In the genomic region with DNA sequence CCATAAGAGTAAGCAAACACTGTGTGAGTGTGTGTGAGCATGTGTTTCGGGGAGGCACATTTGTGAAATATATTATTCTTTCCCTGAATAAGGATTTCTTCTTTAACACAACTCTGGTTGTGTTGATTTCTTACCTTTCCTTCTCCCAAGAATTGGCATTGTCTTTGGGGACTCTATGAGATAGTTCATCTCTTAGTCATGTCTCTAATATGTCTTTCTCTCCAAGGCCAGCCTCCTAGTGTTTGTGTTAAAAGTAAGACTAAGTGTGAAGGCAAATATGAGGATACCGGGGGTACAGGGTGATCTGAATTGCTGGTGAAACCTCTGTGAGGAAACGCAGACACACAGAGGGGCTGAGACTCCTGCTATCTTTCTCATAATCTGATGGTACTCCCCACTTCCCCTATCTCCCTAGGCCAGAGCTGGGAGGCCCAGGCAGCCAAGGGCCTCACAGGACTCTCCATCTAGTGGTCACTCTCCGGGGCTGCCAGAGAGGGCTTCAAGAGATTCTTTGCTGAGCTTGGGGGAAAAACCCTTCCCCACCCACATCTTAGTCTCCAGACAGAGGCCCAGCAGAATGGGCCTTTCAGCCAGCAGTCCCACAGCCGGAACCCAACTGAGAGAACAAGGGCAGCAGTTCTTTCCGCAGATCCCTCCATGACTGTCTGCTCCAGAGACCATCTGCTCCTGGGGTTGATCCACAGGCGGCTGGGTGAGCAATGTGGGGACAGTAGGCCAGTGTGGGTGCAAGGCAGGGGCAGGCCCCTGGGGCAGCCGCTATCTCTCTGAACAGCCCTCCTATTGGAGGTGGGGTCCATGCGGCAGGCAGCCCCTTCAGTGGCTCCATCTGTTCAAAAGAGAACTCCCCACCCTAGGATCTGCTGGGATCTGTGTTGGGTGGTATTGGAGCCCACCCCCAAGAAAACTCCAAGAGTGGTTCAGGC, we compare ENCODE assay signal across 22 cellular contexts. TPM values are rescaled to one million over a fixed set of nuclear protein-coding genes. Genes with fewer than 3 reads are reported as not detected.
DNase-seq lines count a peak whose midpoint lies in the region; ATAC-seq and TF ChIP-seq lines count a peak whose summit lies in the region.
"Had no signal": no experiment of that assay in that cellular context is flagged by ENCODE, and none has a peak within 500 bp of the region (broad histone marks: within the 10 kb centered on the region; RNA-seq: fewer than 3 reads in every experiment).

No MANE protein-coding gene starts in this region.

- H3K27me3 Mint-ChIP-seq in HFFc6 (ENCODE audit: insufficient read depth) = peaks cover 85% of the 10 kb centered on the region

- DNase-seq in HFFc6 (no peak), SK-N-MC (ENCODE audit: low read depth, low spot score) (no peak), islet precursor cell (peak; percentile 82), NCI-H1930 (lab: John Stamatoyannopoulos, UW) (no peak), NCI-H526 treated with DMSO at 0.1 percent for 48 hours (lab: John Stamatoyannopoulos, UW) (no peak), gastrocnemius medialis (no peak)
- DNase-seq: activated CD4-positive, alpha-beta T cell treated with anti-CD3 and anti-CD28 coated beads, Interleukin-2, amount 10 ng/mL, durations not matched to agents 7 days and 5 days; activated CD8-positive, alpha-beta memory T cell treated with anti-CD3 and anti-CD28 coated beads, Interleukin-2, amount 50 U/mL, for 48 hours; activated gamma-delta T cell treated with Interleukin-2 at 50 U/mL for 16 hours; BE2C; Karpas-422; left ventricle myocardium inferior; mucosa of descending colon; Peyer's patch; stimulated activated CD4-positive, alpha-beta T cell treated with anti-CD3 and anti-CD28 coated beads, Interleukin-15, amount 100 ng/mL, for 24 hours; testis had no signal

- no peak overlapping the region for H3K4me3 Mint-ChIP-seq in HFFc6
- H3K4me3 Mint-ChIP-seq: activated CD4-positive, alpha-beta T cell treated with anti-CD3 and anti-CD28 coated beads, Interleukin-2, amount 10 ng/mL, durations not matched to agents 7 days and 5 days; stimulated activated effector memory CD8-positive, alpha-beta T cell treated with anti-CD3 and anti-CD28 coated beads, Interleukin-12 subunit alpha, Interleukin-12 subunit beta, amount 100 ng/mL, for 72 hours had no signal

- no peaks in the 10 kb centered on the region for H3K4me1 ChIP-seq in gastrocnemius medialis
- H3K4me1 ChIP-seq: BE2C, Peyer's patch had no signal

- no peak overlapping the region for H3K4me3 ChIP-seq in SK-N-MC
- H3K4me3 ChIP-seq in gastrocnemius medialis = no peak overlapping the region
- H3K4me3 ChIP-seq: cardiac muscle cell, esophagus muscularis mucosa, left ventricle myocardium inferior, mucosa of descending colon, Peyer's patch, testis had no signal

- intact Hi-C loops in gastrocnemius medialis (cut with DNase I; ENCODE audit: low total_unique reads) = loop anchor here (10.0 kb wide), 1 partner anchor 154 kb away; no protein-coding TSS in a partner anchor

- peak overlapping the region; percentile 15; the same call in 1 of the 2 replicates for H3K27ac ChIP-seq in SK-N-MC
- H3K27ac ChIP-seq in gastrocnemius medialis = no peak overlapping the region
- H3K27ac ChIP-seq: cardiac muscle cell, esophagus muscularis mucosa, left ventricle myocardium inferior, neutrophil, Peyer's patch, testis had no signal

- TF ChIP-seq CTCF in HFFc6 (IDR thresholded peaks at IDR 0.05) (0 out of 2 replicates have a peak, but pooled peaks have one; percentile 11), gastrocnemius medialis (IDR thresholded peaks at IDR 0.05 in 4 of 5, conservative IDR thresholded peaks at IDR 0.05 in 1 of 5) (no peak)

- H3K4me1 Mint-ChIP-seq in HFFc6 (ENCODE audit: low read depth) = peaks cover 6% of the 10 kb centered on the region

- H3K9me3 Mint-ChIP-seq in HFFc6 = no peaks in the 10 kb centered on the region; the same call in 1 of the 2 replicates
- H3K9me3 Mint-ChIP-seq: activated CD4-positive, alpha-beta T cell treated with anti-CD3 and anti-CD28 coated beads, Interleukin-2, amount 10 ng/mL, durations not matched to agents 7 days and 5 days; stimulated activated effector memory CD8-positive, alpha-beta T cell treated with anti-CD3 and anti-CD28 coated beads, Interleukin-12 subunit alpha, Interleukin-12 subunit beta, amount 100 ng/mL, for 72 hours had no signal

- H3K9ac ChIP-seq in SK-N-MC (ENCODE audit: insufficient read length) = no peak overlapping the region

- in situ Hi-C loops in gastrocnemius medialis (cut with MboI; ENCODE audit: low sequenced_read_pairs in 4 of 4) = no loop called here

- H3K36me3 Mint-ChIP-seq in HFFc6 (ENCODE audit: low read depth) = no peaks in the 10 kb centered on the region

- no peak for TF ChIP-seq POLR2A in gastrocnemius medialis (IDR thresholded peaks at IDR 0.05)

- no peak for ATAC-seq in gastrocnemius medialis
- ATAC-seq: mucosa of descending colon; SK-N-SH treated with all-trans-retinoic acid at 6 μM for 48 hours; stimulated activated effector memory CD8-positive, alpha-beta T cell treated with anti-CD3 and anti-CD28 coated beads, Interleukin-12 subunit alpha, Interleukin-12 subunit beta, amount 100 ng/mL, for 72 hours had no signal

- no peak overlapping the region for H3K27ac Mint-ChIP-seq in HFFc6
- H3K27ac Mint-ChIP-seq: activated CD4-positive, alpha-beta T cell treated with anti-CD3 and anti-CD28 coated beads, Interleukin-2, amount 10 ng/mL, durations not matched to agents 7 days and 5 days; stimulated activated effector memory CD8-positive, alpha-beta T cell treated with anti-CD3 and anti-CD28 coated beads, Interleukin-12 subunit alpha, Interleukin-12 subunit beta, amount 100 ng/mL, for 72 hours had no signal

- H3K36me3 ChIP-seq in SK-N-MC (ENCODE audit: insufficient read depth, low read length) (peaks cover 8% of the 10 kb centered on the region; the same call in 1 of the 2 replicates), gastrocnemius medialis (no peaks in the 10 kb centered on the region)
- H3K36me3 ChIP-seq: BE2C, cardiac muscle cell, esophagus muscularis mucosa, left ventricle myocardium inferior, neutrophil, Peyer's patch had no signal

- H3K27me3 ChIP-seq in gastrocnemius medialis = peaks cover 71 to 82% (median 73%) of the 10 kb centered on the region in 3 donors
- H3K27me3 ChIP-seq: testis had no signal

- H3K9me3 ChIP-seq in SK-N-MC (ENCODE audit: low read depth, low read length) (no peaks in the 10 kb centered on the region), gastrocnemius medialis (no peaks in the 10 kb centered on the region)
- H3K9me3 ChIP-seq: BE2C, esophagus muscularis mucosa, left ventricle myocardium inferior, mucosa of descending colon, neutrophil, testis had no signal

RNA-seq across cellular contexts. Expression of a gene that starts 5.8 kb away (rescaled TPM):
- not detected for total RNA-seq in HFFc6 (2021; fragmentation: NEBNext Ultra II Directional; extraction: Animal tissue kit (Norgen Biotek cat#: 25700))
- not detected for total RNA-seq in gastrocnemius medialis
- total RNA-seq: activated CD4-positive, alpha-beta T cell treated with anti-CD3 and anti-CD28 coated beads, Interleukin-2, amount 10 ng/mL, durations not matched to agents 7 days and 5 days; cardiac muscle cell; esophagus muscularis mucosa; left ventricle myocardium inferior; mucosa of descending colon; Peyer's patch; renal cortical epithelial cell had no signal

RNA-seq across cellular contexts. Expression of a gene that starts 10.3 kb away (rescaled TPM):
- total RNA-seq in HFFc6 (2021; fragmentation: NEBNext Ultra II Directional; extraction: Animal tissue kit (Norgen Biotek cat#: 25700)) = not detected
- total RNA-seq in gastrocnemius medialis = under 1 TPM in 2 of 4 donors, not detected in 2; 0.10 to 0.33 TPM
- total RNA-seq: activated CD4-positive, alpha-beta T cell treated with anti-CD3 and anti-CD28 coated beads, Interleukin-2, amount 10 ng/mL, durations not matched to agents 7 days and 5 days; cardiac muscle cell; esophagus muscularis mucosa; left ventricle myocardium inferior; mucosa of descending colon; Peyer's patch had no signal

RNA-seq across cellular contexts. Expression of a gene that starts 24.0 kb away (rescaled TPM):
- 1 to 10 TPM in 4 of 6 experiments, under 1 TPM in 2; 0.09 to 2.2 (median 1.8) TPM for total RNA-seq in HFFc6 (2021; fragmentation: NEBNext Ultra II Directional; extraction: Animal tissue kit (Norgen Biotek cat#: 25700))
- 1 to 10 TPM in 1 of 4 donors, under 1 TPM in 3; 0.24 to 1.1 (median 0.44) TPM for total RNA-seq in gastrocnemius medialis
- total RNA-seq: activated CD4-positive, alpha-beta T cell treated with anti-CD3 and anti-CD28 coated beads, Interleukin-2, amount 10 ng/mL, durations not matched to agents 7 days and 5 days; cardiac muscle cell; esophagus muscularis mucosa; left ventricle myocardium inferior; mucosa of descending colon had no signal

RNA-seq across cellular contexts. Expression of a gene that starts 25.8 kb away (rescaled TPM):
- total RNA-seq in HFFc6 (2021; fragmentation: NEBNext Ultra II Directional; extraction: Animal tissue kit (Norgen Biotek cat#: 25700)) = 1 to 10 TPM in 4 of 6 experiments, under 1 TPM in 1, not detected in 1; 0.26 to 3.7 (median 2.8) TPM
- total RNA-seq in gastrocnemius medialis = under 1 TPM in 3 of 4 donors, not detected in 1; 0.35 to 0.83 (median 0.56) TPM
- total RNA-seq: activated CD4-positive, alpha-beta T cell treated with anti-CD3 and anti-CD28 coated beads, Interleukin-2, amount 10 ng/mL, durations not matched to agents 7 days and 5 days; cardiac muscle cell; esophagus muscularis mucosa; left ventricle myocardium inferior; mucosa of descending colon had no signal

RNA-seq across cellular contexts. Expression of a gene that starts 36.0 kb away (rescaled TPM):
- total RNA-seq in HFFc6 (2021; fragmentation: NEBNext Ultra II Directional; extraction: Animal tissue kit (Norgen Biotek cat#: 25700)) = 1 to 10 TPM in 3 of 6 experiments, under 1 TPM in 2, not detected in 1; 0.33 to 1.4 (median 1.3) TPM
- 10 to 100 TPM; 23.9 to 48.3 (median 40.3) TPM for total RNA-seq in gastrocnemius medialis
- total RNA-seq: activated CD4-positive, alpha-beta T cell treated with anti-CD3 and anti-CD28 coated beads, Interleukin-2, amount 10 ng/mL, durations not matched to agents 7 days and 5 days; cardiac muscle cell; esophagus muscularis mucosa; left ventricle myocardium inferior; mucosa of descending colon had no signal
